In the genomic region with DNA sequence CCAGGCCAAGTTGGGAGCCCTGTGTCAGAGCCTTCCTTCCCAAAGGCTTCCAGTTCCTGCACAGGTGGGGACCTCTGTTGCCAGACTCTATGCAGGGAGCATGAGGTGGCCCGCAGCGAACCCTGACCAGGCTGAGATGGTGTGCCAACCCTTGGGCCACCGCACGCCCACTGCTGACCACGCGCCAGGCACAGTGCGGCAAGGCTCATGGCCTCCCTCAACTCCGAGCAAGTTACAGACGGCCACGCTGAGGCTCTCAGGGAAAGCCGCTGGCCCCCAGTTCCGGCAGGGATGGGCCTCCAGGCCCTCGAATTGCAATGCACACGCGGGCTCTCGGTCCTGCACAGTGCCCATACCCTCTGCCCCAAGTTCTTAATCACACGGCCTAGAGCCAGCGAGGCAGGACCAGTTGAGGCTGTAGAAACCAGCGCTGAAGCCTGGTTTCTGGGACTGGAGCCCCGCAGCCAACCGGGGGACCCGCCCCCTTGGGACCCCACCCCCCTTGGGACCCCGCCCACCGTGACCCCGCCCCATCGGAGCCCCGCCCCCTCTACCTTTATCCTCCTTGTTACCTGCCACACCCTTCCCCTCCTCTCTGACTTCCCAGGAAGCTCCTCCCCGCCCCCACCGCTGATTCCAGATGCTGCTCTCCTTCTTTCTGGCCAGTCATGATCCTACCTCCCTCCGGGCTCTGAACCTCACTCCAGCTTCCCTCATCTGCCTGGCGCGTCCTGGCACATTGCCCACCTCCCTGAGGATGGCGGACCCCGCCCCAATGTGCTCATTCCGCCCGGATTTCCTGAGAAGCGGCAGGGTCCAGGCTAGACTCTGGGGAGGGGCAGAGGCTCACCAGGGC, we compare ENCODE assay signal across 10 cellular contexts. TPM values are rescaled to one million over a fixed set of nuclear protein-coding genes. Genes with fewer than 3 reads are reported as not detected.
DNase-seq lines count a peak whose midpoint lies in the region; ATAC-seq and TF ChIP-seq lines count a peak whose summit lies in the region.
"Had no signal": no experiment of that assay in that cellular context is flagged by ENCODE, and none has a peak within 500 bp of the region (broad histone marks: within the 10 kb centered on the region; RNA-seq: fewer than 3 reads in every experiment).

No MANE protein-coding gene starts in this region.

- peak overlapping the region; percentile 18 for H3K27ac Mint-ChIP-seq in activated naive CD4-positive, alpha-beta T cell treated with anti-CD3 and anti-CD28 coated beads, Interleukin-2, amount 50 U/mL, for 24 hours
- no peak overlapping the region for H3K27ac Mint-ChIP-seq in activated naive CD4-positive, alpha-beta T cell treated with anti-CD3 and anti-CD28 coated beads for 36 hours
- peak overlapping the region; percentile 74 for H3K27ac Mint-ChIP-seq in type B pancreatic cell

- peaks cover 8% of the 10 kb centered on the region for H3K4me1 ChIP-seq in iPS-18a (ENCODE audit: control insufficient read depth, low read depth, low read length)

- CTCF ChIA-PET in activated naive CD4-positive, alpha-beta T cell treated with anti-CD3 and anti-CD28 coated beads for 36 hours (lab: Charles Lee): no interaction called here

- no peaks in the 10 kb centered on the region for H3K9me3 Mint-ChIP-seq in activated naive CD4-positive, alpha-beta T cell treated with anti-CD3 and anti-CD28 coated beads, Interleukin-2, amount 50 U/mL, for 24 hours
- no peaks in the 10 kb centered on the region for H3K9me3 Mint-ChIP-seq in activated naive CD4-positive, alpha-beta T cell treated with anti-CD3 and anti-CD28 coated beads for 36 hours
- H3K9me3 Mint-ChIP-seq in type B pancreatic cell: no peaks in the 10 kb centered on the region
- H3K9me3 Mint-ChIP-seq: brain had no signal

- H3K36me3 Mint-ChIP-seq in activated naive CD4-positive, alpha-beta T cell treated with anti-CD3 and anti-CD28 coated beads, Interleukin-2, amount 50 U/mL, for 24 hours: no peaks in the 10 kb centered on the region
- H3K36me3 Mint-ChIP-seq in activated naive CD4-positive, alpha-beta T cell treated with anti-CD3 and anti-CD28 coated beads for 36 hours (ENCODE audit: low read depth): no peaks in the 10 kb centered on the region
- H3K36me3 Mint-ChIP-seq in type B pancreatic cell: no peaks in the 10 kb centered on the region
- H3K36me3 Mint-ChIP-seq: brain had no signal

- peaks cover 8% of the 10 kb centered on the region for H3K4me1 Mint-ChIP-seq in activated naive CD4-positive, alpha-beta T cell treated with anti-CD3 and anti-CD28 coated beads, Interleukin-2, amount 50 U/mL, for 24 hours
- H3K4me1 Mint-ChIP-seq in activated naive CD4-positive, alpha-beta T cell treated with anti-CD3 and anti-CD28 coated beads for 36 hours (ENCODE audit: low read depth): peaks cover 5% of the 10 kb centered on the region
- peaks cover 16% of the 10 kb centered on the region for H3K4me1 Mint-ChIP-seq in type B pancreatic cell (ENCODE audit: unreplicated experiment)

- no peak for ATAC-seq in HG03097 (IDR thresholded peaks at IDR 0.05; ENCODE audit: low FRiP score, unreplicated experiment)
- no peak for ATAC-seq in HG02678 (IDR thresholded peaks at IDR 0.05; ENCODE audit: unreplicated experiment)

- no peaks in the 10 kb centered on the region for H3K27me3 ChIP-seq in iPS-18a (ENCODE audit: control insufficient read depth, insufficient read depth, low read length)

- TF ChIP-seq CTCF in type B pancreatic cell (conservative IDR thresholded peaks at IDR 0.05): no peak

- H3K9me3 ChIP-seq in iPS-18a (ENCODE audit: control insufficient read depth, low read depth, low read length): no peaks in the 10 kb centered on the region

- H3K9ac ChIP-seq in iPS-18a (ENCODE audit: low read length): peak overlapping the region; percentile 55

- intact Hi-C loops in activated naive CD4-positive, alpha-beta T cell treated with anti-CD3 and anti-CD28 coated beads for 36 hours (cut with micrococcal nuclease): no loop called here

- H3K27ac ChIP-seq in iPS-18a (ENCODE audit: low read length): no peak overlapping the region

- H3K4me3 ChIP-seq in iPS-18a (ENCODE audit: low read length): peak overlapping the region; percentile 46

- DNase-seq in activated naive CD4-positive, alpha-beta T cell treated with anti-CD3 and anti-CD28 coated beads for 36 hours: no peak
- DNase-seq in SW480 (ENCODE audit: low spot score) (peak; percentile 55), type B pancreatic cell (ENCODE audit: extremely low spot score, unreplicated experiment) (no peak)
- DNase-seq in activated CD4-positive, alpha-beta T cell treated with anti-CD3 and anti-CD28 coated beads for 4 hours: no peak
- DNase-seq: activated CD8-positive, alpha-beta memory T cell treated with anti-CD3 and anti-CD28 coated beads for 24 hours had no signal

- H3K4me3 Mint-ChIP-seq in activated naive CD4-positive, alpha-beta T cell treated with anti-CD3 and anti-CD28 coated beads, Interleukin-2, amount 50 U/mL, for 24 hours: no peak overlapping the region
- H3K4me3 Mint-ChIP-seq in activated naive CD4-positive, alpha-beta T cell treated with anti-CD3 and anti-CD28 coated beads for 36 hours: no peak overlapping the region
- no peak overlapping the region for H3K4me3 Mint-ChIP-seq in type B pancreatic cell
- H3K4me3 Mint-ChIP-seq: brain had no signal

- no peaks in the 10 kb centered on the region for H3K27me3 Mint-ChIP-seq in activated naive CD4-positive, alpha-beta T cell treated with anti-CD3 and anti-CD28 coated beads, Interleukin-2, amount 50 U/mL, for 24 hours
- no peaks in the 10 kb centered on the region for H3K27me3 Mint-ChIP-seq in activated naive CD4-positive, alpha-beta T cell treated with anti-CD3 and anti-CD28 coated beads for 36 hours (ENCODE audit: low read depth)
- no peaks in the 10 kb centered on the region for H3K27me3 Mint-ChIP-seq in type B pancreatic cell
- H3K27me3 Mint-ChIP-seq: brain had no signal

- H3K36me3 ChIP-seq in iPS-18a (ENCODE audit: control insufficient read depth, low read depth, low read length): no peaks in the 10 kb centered on the region

RNA-seq across cellular contexts. Expression of gene PEX11G, which starts 6.0 kb away (rescaled TPM):
- total RNA-seq in activated naive CD4-positive, alpha-beta T cell treated with anti-CD3 and anti-CD28 coated beads for 36 hours: 1 to 10 TPM in 1 of 2 experiments, under 1 TPM in 1; 0.86 to 1.1 TPM
- 4.8 and 5.7 TPM in 2 replicates for total RNA-seq in type B pancreatic cell (ENCODE audit: low replicate concordance)

RNA-seq across cellular contexts. Expression of gene ZNF358, which starts 33.1 kb away (rescaled TPM):
- 1 to 10 TPM; 3.7 to 3.9 TPM for total RNA-seq in activated naive CD4-positive, alpha-beta T cell treated with anti-CD3 and anti-CD28 coated beads for 36 hours
- total RNA-seq in type B pancreatic cell (ENCODE audit: low replicate concordance): 49.8 and 67.1 TPM in 2 replicates

RNA-seq across cellular contexts. Expression of gene MCOLN1, which starts 39.6 kb away (rescaled TPM):
- 1 to 10 TPM; 4.2 to 5.2 TPM for total RNA-seq in activated naive CD4-positive, alpha-beta T cell treated with anti-CD3 and anti-CD28 coated beads for 36 hours
- total RNA-seq in type B pancreatic cell (ENCODE audit: low replicate concordance): 24.0 and 24.3 TPM in 2 replicates

RNA-seq across cellular contexts. Expression of gene PNPLA6, which starts 52.7 kb away (rescaled TPM):
- total RNA-seq in activated naive CD4-positive, alpha-beta T cell treated with anti-CD3 and anti-CD28 coated beads for 36 hours: 10 to 100 TPM; 75.5 to 81.7 TPM
- 84.3 and 86.1 TPM in 2 replicates for total RNA-seq in type B pancreatic cell (ENCODE audit: low replicate concordance)

Comparison
In these comparisons a context has a peak if more than half of its experiments do, and no peak if none do; other contexts are left out.
1. RNA of gene ZNF358, which starts 33.1 kb away (total RNA-seq): 49.8 to 67.1 TPM in type B pancreatic cell; 3.7 to 3.9 TPM in activated naive CD4-positive, alpha-beta T cell treated with anti-CD3 and anti-CD28 coated beads for 36 hours; every median in the first group is over 10 times any median in the second.